Comparison of ENCODE assay signal across 16 cellular contexts in the genomic region with DNA sequence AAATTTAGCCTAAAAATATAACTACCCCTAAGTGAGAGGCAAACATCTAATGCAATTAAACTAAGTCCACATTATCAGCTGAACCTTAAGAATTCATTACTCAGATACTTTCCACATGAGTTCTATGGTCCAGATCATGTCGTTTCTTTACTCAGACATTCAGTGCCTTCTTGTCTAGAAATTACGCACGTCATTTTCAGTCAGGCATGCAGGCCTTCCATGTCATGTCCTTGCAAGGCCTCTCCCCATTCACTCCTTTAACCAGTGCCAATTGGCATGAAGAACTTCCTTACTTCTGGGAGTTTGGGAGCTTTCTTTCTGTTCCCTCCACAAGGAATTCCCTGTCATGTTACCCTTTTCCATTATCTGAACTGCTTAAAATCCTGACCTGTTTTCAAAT.
DNase-seq lines count a peak whose midpoint lies in the region; ATAC-seq, FAIRE-seq and TF ChIP-seq lines count a peak whose summit lies in the region.
"Had no signal": no experiment of that assay in that cellular context is flagged by ENCODE, and none has a peak within 500 bp of the region (broad histone marks: within the 10 kb centered on the region; RNA-seq: fewer than 3 reads in every experiment).

No MANE protein-coding gene starts in this region.

- dilution Hi-C loops in IMR-90 (cut with HindIII; ENCODE audit: low sequenced_read_pairs, unreplicated experiment), result no loop called here

- no peak overlapping the region; the same call in 1 of the 2 replicates for H2AK5ac ChIP-seq in IMR-90 (ENCODE audit: low read depth, low read length)

- H3K4me3 ChIP-seq in IMR-90 (ENCODE audit: insufficient read depth, low read depth, low read length) (no peak overlapping the region), bronchial epithelial cell (ENCODE audit: low read depth, low read length) (no peak overlapping the region), heart right ventricle (no peak overlapping the region), skeletal muscle satellite cell (ENCODE audit: low read length) (no peak overlapping the region)

- peaks cover 6% of the 10 kb centered on the region for H3K9me1 ChIP-seq in IMR-90 (ENCODE audit: insufficient read depth, low read length)

- peaks cover 35% of the 10 kb centered on the region for H3K4me1 Mint-ChIP-seq in activated T-cell treated with anti-CD3 and anti-CD28 coated beads, Interleukin-2, amount 50 U/mL, for 72 hours (ENCODE audit: low read depth)

- H3K27ac ChIP-seq in IMR-90 (ENCODE audit: insufficient read depth, low read length) (no peak overlapping the region), heart right ventricle (peak overlapping the region in 8 of 10 donors; percentile 2 to 82 (median 66))

- H3K36me3 ChIP-seq in IMR-90 (ENCODE audit: control insufficient read depth, insufficient read depth, low read length), result peaks cover 15% of the 10 kb centered on the region
- H3K36me3 ChIP-seq in bronchial epithelial cell (ENCODE audit: control insufficient read depth, insufficient read depth, low read length), result peaks cover 9% of the 10 kb centered on the region
- peaks cover 0 to 100% (median 46%) of the 10 kb centered on the region in 9 donors for H3K36me3 ChIP-seq in heart right ventricle
- H3K36me3 ChIP-seq in skeletal muscle satellite cell (ENCODE audit: insufficient read depth, low read length), result peaks cover 84% of the 10 kb centered on the region

- H3K14ac ChIP-seq in IMR-90 (replicated peaks; ENCODE audit: low read depth, low read length), result no peak overlapping the region

- peaks cover 25% of the 10 kb centered on the region for H3K4me1 ChIP-seq in IMR-90 (ENCODE audit: control insufficient read depth, insufficient read depth, low read length)
- peaks cover 0 to 100% (median 65%) of the 10 kb centered on the region in 9 donors for H3K4me1 ChIP-seq in heart right ventricle
- H3K4me1 ChIP-seq in skeletal muscle satellite cell (ENCODE audit: control insufficient read depth, insufficient read depth, low read length), result peaks cover 66% of the 10 kb centered on the region

- H4K20me1 ChIP-seq in IMR-90 (ENCODE audit: insufficient read depth, low read length), result no peaks in the 10 kb centered on the region; the same call in 1 of the 2 replicates

- 100% methylated on average over 1 of the region's 3 CpGs; no CpG with 5 or more reads in 1 of the 2 experiments for WGBS in IMR-90 (ENCODE audit: extremely low coverage in 2 of 2, insufficient read length in 1 of 2), 2 experiments
- WGBS in heart right ventricle, 2 donors, result 39 to 55% methylated on average over 3 of the region's 3 CpGs

- no TSS peak for BruUV-seq in IMR-90 (replicated peaks; lab: Mats Ljungman, UMichigan)

- H2BK120ac ChIP-seq in IMR-90 (ENCODE audit: low read depth, low read length), result no peak overlapping the region; the same call in 1 of the 2 replicates

- FAIRE-seq in bronchial epithelial cell (lab: Jason Lieb, UNC), result no peak

- no peak overlapping the region for H3K27ac Mint-ChIP-seq in activated T-cell treated with anti-CD3 and anti-CD28 coated beads, Interleukin-2, amount 50 U/mL, for 72 hours
- H3K27ac Mint-ChIP-seq: T-helper 17 cell had no signal

- CTCF ChIA-PET in IMR-90 (lab: Yijun Ruan, JAX), result interaction anchor here (1.5 kb wide), 1 partner anchor 23 kb away, joined by 3 read pairs; no protein-coding TSS in a partner anchor

- H2BK5ac ChIP-seq in IMR-90 (ENCODE audit: low read depth, low read length, poor library complexity, severe bottlenecking), result peak overlapping the region; percentile 55

- no peak for TF ChIP-seq RAD21 in IMR-90 (IDR thresholded peaks at IDR 0.05; ENCODE audit: low read length)

- peak overlapping the region; percentile 11; the same call in 1 of the 2 replicates for H3K4ac ChIP-seq in IMR-90 (ENCODE audit: low read depth, low read length)

- 0 out of 2 replicates have a peak overlapping the region, but pooled peaks have one; percentile 3 for H2BK20ac ChIP-seq in IMR-90 (ENCODE audit: low read depth, low read length)

- no peaks in the 10 kb centered on the region for H3K27me3 ChIP-seq in IMR-90 (ENCODE audit: control insufficient read depth, insufficient read depth, low read length)
- H3K27me3 ChIP-seq in bronchial epithelial cell (ENCODE audit: control insufficient read depth, insufficient read depth, low read length), result no peaks in the 10 kb centered on the region
- H3K27me3 ChIP-seq in heart right ventricle, result no peaks in the 10 kb centered on the region
- no peaks in the 10 kb centered on the region for H3K27me3 ChIP-seq in skeletal muscle satellite cell (ENCODE audit: control insufficient read depth, insufficient read depth, low read length)

- ATAC-seq in IMR-90 (ENCODE audit: low read depth) (no peak), heart right ventricle (peak in 7 of 8 donors; percentile 4 to 84 (median 34)), HG02759 (IDR thresholded peaks at IDR 0.05; ENCODE audit: unreplicated experiment) (no peak)
- no peak for ATAC-seq in activated T-cell treated with anti-CD3 and anti-CD28 coated beads, Interleukin-2, amount 50 U/mL, for 72 hours (replicated peaks in 1 of 2)
- ATAC-seq: left colon, T-helper 17 cell had no signal

- intact Hi-C loops in IMR-90 (cut with micrococcal nuclease) (no loop called here), heart right ventricle (cut with DNase I) (no loop called here)

- no peaks in the 10 kb centered on the region for H3K27me3 Mint-ChIP-seq in activated T-cell treated with anti-CD3 and anti-CD28 coated beads, Interleukin-2, amount 50 U/mL, for 72 hours (ENCODE audit: low read depth)
- H3K27me3 Mint-ChIP-seq: T-helper 17 cell had no signal

- peaks cover 2 to 4% of the 10 kb centered on the region in 2 donors for H3K9me3 Mint-ChIP-seq in activated T-cell treated with anti-CD3 and anti-CD28 coated beads, Interleukin-2, amount 50 U/mL, for 72 hours

- peak overlapping the region; percentile 58; the same call in 1 of the 2 replicates for H3K18ac ChIP-seq in IMR-90 (ENCODE audit: low read depth, low read length)

- H3K23ac ChIP-seq in IMR-90 (ENCODE audit: low read depth, low read length), result peak overlapping the region; percentile 3; the same call in 1 of the 2 replicates

- H3K4me3 Mint-ChIP-seq in activated T-cell treated with anti-CD3 and anti-CD28 coated beads, Interleukin-2, amount 50 U/mL, for 72 hours, result no peak overlapping the region
- H3K4me3 Mint-ChIP-seq: T-helper 17 cell had no signal

- no peak overlapping the region for H3K56ac ChIP-seq in IMR-90 (ENCODE audit: extremely low read depth, insufficient read depth, low read length)

- no peak overlapping the region for H2AK9ac ChIP-seq in IMR-90 (replicated peaks; ENCODE audit: low read depth, low read length, poor library complexity)

- H3K9me3 ChIP-seq in IMR-90 (ENCODE audit: control insufficient read depth, insufficient read depth, low read length) (no peaks in the 10 kb centered on the region), heart right ventricle (no peaks in the 10 kb centered on the region), skeletal muscle satellite cell (replicated peaks; ENCODE audit: low read length) (no peaks in the 10 kb centered on the region)

- H3K79me1 ChIP-seq in IMR-90 (ENCODE audit: low read depth in 1 of 2, low read length in 2 of 2), result peaks cover 5 to 42% of the 10 kb centered on the region in 2 experiments; a peak in 3 of 4 replicates

- in situ Hi-C loops in IMR-90 (cut with MboI; ENCODE audit: low sequenced_read_pairs), result no loop called here

- POLR2A ChIA-PET in IMR-90 (lab: Charles Lee; ENCODE audit: unreplicated experiment), result interaction anchor here (1.2 kb wide), 1 partner anchor 21 kb away, joined by 3 read pairs; no protein-coding TSS in a partner anchor

- H3K9ac ChIP-seq in IMR-90 (ENCODE audit: low read depth, low read length) (no peak overlapping the region), skeletal muscle satellite cell (ENCODE audit: low read depth, low read length) (peak overlapping the region; percentile 63)

- H2AFZ ChIP-seq in IMR-90 (replicated peaks; ENCODE audit: low read length, poor library complexity), result no peak overlapping the region

- H4K8ac ChIP-seq in IMR-90 (ENCODE audit: low read depth in 2 of 2, low read length in 2 of 2), result no peak overlapping the region

- DNase-seq in IMR-90 (no peak), bronchial epithelial cell (ENCODE audit: low read depth) (peak; percentile 73), heart right ventricle (no peak), 8988T (no peak)
- no peak for DNase-seq in activated T-cell treated with anti-CD3 and anti-CD28 coated beads, Interleukin-2, amount 50 U/mL, for 72 hours
- no peak for DNase-seq in activated naive CD4-positive, alpha-beta T cell treated with Interleukin-2 at 50 U/mL for 16 hours
- DNase-seq: C1 segment of cervical spinal cord; caudate nucleus; DMS153; left colon; NCI-H1048; RPMI8226; stimulated activated CD4-positive, alpha-beta T cell treated with anti-CD3 and anti-CD28 coated beads, Interleukin-12 subunit alpha, Interleukin-12 subunit beta, amount 100 ng/mL, for 4 hours; T-helper 17 cell had no signal

- TF ChIP-seq POLR2A in IMR-90 (IDR thresholded peaks at IDR 0.05; ENCODE audit: low read depth, low read length), result no peak

- TF ChIP-seq CTCF in IMR-90 (conservative IDR thresholded peaks at IDR 0.05; ENCODE audit: low read depth, low read length) (no peak), bronchial epithelial cell (IDR thresholded peaks at IDR 0.05; ENCODE audit: insufficient read depth, low read length, severe bottlenecking) (no peak), heart right ventricle (IDR thresholded peaks at IDR 0.05) (no peak)

- H3K4me2 ChIP-seq in IMR-90 (ENCODE audit: low read depth, low read length), result no peak overlapping the region
- no peak overlapping the region for H3K4me2 ChIP-seq in skeletal muscle satellite cell (ENCODE audit: low read length)

- no peaks in the 10 kb centered on the region for H3K36me3 Mint-ChIP-seq in activated T-cell treated with anti-CD3 and anti-CD28 coated beads, Interleukin-2, amount 50 U/mL, for 72 hours (ENCODE audit: insufficient read depth in 2 of 2)

- H4K5ac ChIP-seq in IMR-90 (ENCODE audit: low read depth, low read length), result no peak overlapping the region

- H2BK15ac ChIP-seq in IMR-90 (ENCODE audit: low read depth, low read length), result no peak overlapping the region

- H4K91ac ChIP-seq in IMR-90 (ENCODE audit: insufficient read depth, low read depth, low read length), result peak overlapping the region; percentile 10; the same call in 1 of the 2 replicates

TF ChIP-seq in IMR-90, 13 proteins besides CTCF, POLR2A, EP300 and RAD21 (continues in another document):
- TF ChIP-seq RFX5 (IDR thresholded peaks at IDR 0.05; ENCODE audit: low read depth, low read length), result no peak
- no peak for TF ChIP-seq MAFK (IDR thresholded peaks at IDR 0.05; ENCODE audit: low read depth, low read length)
- TF ChIP-seq FOS (IDR thresholded peaks at IDR 0.05; ENCODE audit: low read depth, low read length), result no peak
- no peak for TF ChIP-seq BHLHE40 (IDR thresholded peaks at IDR 0.05; ENCODE audit: low read depth, low read length)
- TF ChIP-seq CHD1 (IDR thresholded peaks at IDR 0.05; ENCODE audit: low read depth, low read length), result no peak
- no peak for TF ChIP-seq NFE2L2 (IDR thresholded peaks at IDR 0.05; ENCODE audit: low read depth, low read length)

Comparison
In these comparisons a context has a peak if more than half of its experiments do, and no peak if none do; other contexts are left out.
1. ATAC-seq: peak in heart right ventricle (7 of 8); none in IMR-90 (single experiment), activated T-cell treated with anti-CD3 and anti-CD28 coated beads, Interleukin-2, amount 50 U/mL, for 72 hours (0 of 2) and HG02759 (single experiment).